Comparison of ENCODE assay signal across 9 cellular contexts in the genomic region with DNA sequence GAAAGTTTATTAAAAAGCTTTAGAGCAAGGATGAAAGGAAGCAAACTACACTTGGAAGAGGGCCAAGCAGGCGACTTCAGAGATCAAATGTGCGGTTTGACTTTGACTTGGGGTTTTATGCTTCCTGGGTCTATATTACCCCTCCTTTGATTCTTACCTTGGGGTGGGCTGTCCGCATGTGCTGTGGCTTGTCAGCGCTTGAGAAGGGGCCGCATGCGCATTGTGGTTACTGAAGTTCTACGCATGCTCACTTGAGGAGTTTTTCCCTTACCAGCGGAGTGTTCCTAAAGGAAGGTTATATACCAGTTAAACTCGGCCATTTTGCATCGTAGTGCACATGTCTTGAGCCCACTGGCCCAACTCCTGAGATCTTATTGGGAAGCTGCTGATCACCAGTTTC.
DNase-seq lines count a peak whose midpoint lies in the region; ATAC-seq and TF ChIP-seq lines count a peak whose summit lies in the region.
"Had no signal": no experiment of that assay in that cellular context is flagged by ENCODE, and none has a peak within 500 bp of the region (broad histone marks: within the 10 kb centered on the region; RNA-seq: fewer than 3 reads in every experiment).

No MANE protein-coding gene starts in this region.

- no peak overlapping the region for H3K27ac ChIP-seq in duodenal mucosa (ENCODE audit: low read depth, low read length)
- H3K27ac ChIP-seq: SK-N-MC had no signal

- H3K36me3 ChIP-seq in duodenal mucosa (ENCODE audit: control insufficient read depth in 1 of 2, insufficient read depth in 2 of 2, low read length in 2 of 2): no peaks in the 10 kb centered on the region

- no peaks in the 10 kb centered on the region for H3K27me3 ChIP-seq in duodenal mucosa (ENCODE audit: control insufficient read depth in 1 of 2, insufficient read depth in 2 of 2, low read length in 2 of 2)

- ATAC-seq in HG03460 (IDR thresholded peaks at IDR 0.05; ENCODE audit: unreplicated experiment): no peak
- no peak for ATAC-seq in GM19397 (IDR thresholded peaks at IDR 0.05; ENCODE audit: unreplicated experiment)

- no peak overlapping the region for H3K9ac ChIP-seq in duodenal mucosa (ENCODE audit: low read depth in 1 of 2, low read length in 2 of 2)

- H3K4me3 ChIP-seq in GM12865 (ENCODE audit: low read depth, low read length) (no peak overlapping the region), duodenal mucosa (ENCODE audit: low read depth in 1 of 2, low read length in 2 of 2) (peak overlapping the region; percentile 29 to 48)
- H3K4me3 ChIP-seq: SK-N-MC had no signal

- no peaks in the 10 kb centered on the region for H3K4me1 ChIP-seq in duodenal mucosa (ENCODE audit: control insufficient read depth in 1 of 2, insufficient read depth in 2 of 2, low read length in 2 of 2)

- no peaks in the 10 kb centered on the region for H3K9me3 ChIP-seq in duodenal mucosa (ENCODE audit: control insufficient read depth in 1 of 2, low read length in 2 of 2)

- DNase-seq in GM12865 (ENCODE audit: low read depth) (peak; percentile 35), SIG-M5 treated with dmso at 0.1 percent for 504 hours (lab: John Stamatoyannopoulos, UW; ENCODE audit: unreplicated experiment) (no peak), HEK293T (ENCODE audit: extremely low spot score) (no peak)
- peak; percentile 53 to 58 for DNase-seq in activated CD4-positive, alpha-beta T cell treated with anti-CD3 and anti-CD28 coated beads, Interleukin-2, amount 50 U/mL, for 48 hours
- peak; percentile 36 to 37 (median 36) for DNase-seq in stimulated activated CD4-positive, alpha-beta T cell treated with anti-CD3 and anti-CD28 coated beads, TNF-alpha, amount 100 ng/mL, for 1 hour (ENCODE audit: low read depth in 3 of 3, low spot score in 1 of 3)

- no peak for TF ChIP-seq CTCF in GM12865 (IDR thresholded peaks at IDR 0.05; ENCODE audit: insufficient read depth, low read depth, low read length, missing control alignments)

- POLR2A ChIA-PET in HEK293T (lab: Yijun Ruan, JAX): no interaction called here

- CTCF ChIA-PET in HEK293T (lab: Yijun Ruan, JAX): no interaction called here

TF ChIP-seq in HEK293T, 16 proteins besides CTCF, POLR2A, EP300 and RAD21:
- TF ChIP-seq BHLHE40 (IDR thresholded peaks at IDR 0.05; ENCODE audit: borderline replicate concordance): no peak
- TF ChIP-seq TARDBP (IDR thresholded peaks at IDR 0.05): no peak
- no peak for TF ChIP-seq SUZ12 (IDR thresholded peaks at IDR 0.05)
- no peak for TF ChIP-seq FOXA1 (IDR thresholded peaks at IDR 0.05)
- no peak for TF ChIP-seq FOXM1 (IDR thresholded peaks at IDR 0.05; ENCODE audit: borderline replicate concordance)
- TF ChIP-seq PKNOX1 (IDR thresholded peaks at IDR 0.05): no peak
- no peak for TF ChIP-seq NFRKB (IDR thresholded peaks at IDR 0.05)
- no peak for TF ChIP-seq ARNT (IDR thresholded peaks at IDR 0.05)
- TF ChIP-seq SP1 (IDR thresholded peaks at IDR 0.05): no peak
- TF ChIP-seq CTBP1 (IDR thresholded peaks at IDR 0.05; ENCODE audit: borderline replicate concordance): no peak
- no peak for TF ChIP-seq LEF1 (IDR thresholded peaks at IDR 0.05; ENCODE audit: borderline replicate concordance)
- TF ChIP-seq L3MBTL2 (conservative IDR thresholded peaks at IDR 0.05): no peak
- TF ChIP-seq HDGF (IDR thresholded peaks at IDR 0.05; ENCODE audit: borderline replicate concordance): no peak
- TF ChIP-seq FOXK2 (IDR thresholded peaks at IDR 0.05): no peak
- no peak for TF ChIP-seq ELF4 (IDR thresholded peaks at IDR 0.05)
- TF ChIP-seq ZNF384 (IDR thresholded peaks at IDR 0.05): no peak

Comparison
In these comparisons a context has a peak if more than half of its experiments do, and no peak if none do; other contexts are left out.
1. DNase-seq: peak in GM12865 (single experiment), activated CD4-positive, alpha-beta T cell treated with anti-CD3 and anti-CD28 coated beads, Interleukin-2, amount 50 U/mL, for 48 hours (2 of 2) and stimulated activated CD4-positive, alpha-beta T cell treated with anti-CD3 and anti-CD28 coated beads, TNF-alpha, amount 100 ng/mL, for 1 hour (3 of 3); none in SIG-M5 treated with dmso at 0.1 percent for 504 hours (single experiment) and HEK293T (single experiment).